In the genomic region with DNA sequence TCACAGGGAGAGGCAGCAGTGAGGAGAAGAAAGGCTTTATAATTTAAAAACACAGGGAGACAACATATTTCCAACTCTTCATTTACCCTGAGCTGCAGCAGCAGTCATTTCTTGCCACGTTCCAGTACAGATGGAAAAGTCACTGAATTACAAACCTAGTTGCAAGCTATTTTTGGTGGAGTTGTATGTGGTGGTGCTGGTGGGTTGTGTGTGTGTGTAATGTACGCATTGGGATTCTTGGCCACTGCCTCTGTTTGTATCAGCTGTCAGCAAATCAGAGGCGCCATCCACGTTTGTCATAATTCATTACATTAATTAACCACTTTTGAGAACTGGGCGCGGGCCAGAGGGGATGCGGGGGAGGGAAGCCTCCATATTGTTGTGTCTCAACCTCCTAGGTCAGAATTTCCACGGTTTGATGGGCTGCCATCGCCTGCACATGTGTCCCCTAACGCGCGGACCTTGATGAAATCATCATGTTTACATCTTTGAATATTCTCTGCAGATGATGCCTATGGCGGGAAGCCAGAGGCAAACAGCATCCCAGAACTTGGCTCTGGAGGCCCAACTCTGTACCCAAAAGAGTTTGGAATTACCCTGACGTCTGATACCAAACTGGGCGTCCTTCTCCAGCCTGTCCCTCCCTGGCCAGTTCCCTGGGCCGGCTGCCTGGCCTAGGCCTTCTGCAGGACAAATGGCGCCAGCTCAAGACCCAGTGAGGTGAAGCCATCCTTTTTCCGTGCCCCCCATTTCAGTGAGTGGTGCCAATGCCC, we compare ENCODE assay signal across 23 cellular contexts. TPM values are rescaled to one million over a fixed set of nuclear protein-coding genes. Genes with fewer than 3 reads are reported as not detected.
DNase-seq lines count a peak whose midpoint lies in the region; ATAC-seq and TF ChIP-seq lines count a peak whose summit lies in the region.
"Had no signal": no experiment of that assay in that cellular context is flagged by ENCODE, and none has a peak within 500 bp of the region (broad histone marks: within the 10 kb centered on the region; RNA-seq: fewer than 3 reads in every experiment).

No MANE protein-coding gene starts in this region.

- peak overlapping the region; percentile 47 for H2AK9ac ChIP-seq in IMR-90 (replicated peaks; ENCODE audit: low read depth, low read length, poor library complexity)

- H3K14ac ChIP-seq in IMR-90 (replicated peaks; ENCODE audit: low read depth, low read length) = no peak overlapping the region

- intact Hi-C loops in IMR-90 (cut with micrococcal nuclease) (no loop called here), heart right ventricle (cut with DNase I) (loop anchor here in 1 of 10 donors (10.0 kb wide), 1 partner anchor 49 kb away; no protein-coding TSS in a partner anchor)
- intact Hi-C loops in activated T-helper 1 cell treated with anti-CD3 and anti-CD28 coated beads, Interleukin-12 subunit alpha, Interleukin-12 subunit beta, Interleukin-2, Interleukin-4 antibody, amounts not matched to agents 30 ng/mL and 10 ng/mL and 1 ng/mL, durations not matched to agents 14 hours and 24 hours and 36 hours (cut with micrococcal nuclease) = no loop called here
- intact Hi-C loops in CD8-positive, alpha-beta T cell (cut with DNase I, micrococcal nuclease) = no loop called here

- no peaks in the 10 kb centered on the region for H3K79me1 ChIP-seq in IMR-90 (ENCODE audit: low read depth in 1 of 2, low read length in 2 of 2)

- no peak overlapping the region for H3K4ac ChIP-seq in IMR-90 (ENCODE audit: low read depth, low read length)

- ATAC-seq in IMR-90 (ENCODE audit: low read depth) (peak; percentile 54), heart right ventricle (peak in 7 of 8 donors; percentile 19 to 91 (median 67)), HG02759 (IDR thresholded peaks at IDR 0.05; ENCODE audit: unreplicated experiment) (no peak)
- no peak for ATAC-seq in CD8-positive, alpha-beta T cell
- ATAC-seq: HCT116 had no signal

- no peak overlapping the region for H3K23ac ChIP-seq in IMR-90 (ENCODE audit: low read depth, low read length)

- TF ChIP-seq CTCF in IMR-90 (conservative IDR thresholded peaks at IDR 0.05; ENCODE audit: low read depth, low read length) (no peak), heart right ventricle (IDR thresholded peaks at IDR 0.05) (no peak)
- TF ChIP-seq CTCF in CD8-positive, alpha-beta T cell (IDR thresholded peaks at IDR 0.05) = no peak

- H3K36me3 ChIP-seq in IMR-90 (ENCODE audit: control insufficient read depth, insufficient read depth, low read length) = no peaks in the 10 kb centered on the region
- no peaks in the 10 kb centered on the region for H3K36me3 ChIP-seq in heart right ventricle
- H3K36me3 ChIP-seq in CD8-positive, alpha-beta T cell (ENCODE audit: insufficient read depth, low read length) = no peaks in the 10 kb centered on the region

- dilution Hi-C loops in IMR-90 (cut with HindIII; ENCODE audit: low sequenced_read_pairs, unreplicated experiment) = no loop called here

- no TSS peak for BruUV-seq in IMR-90 (replicated peaks; lab: Mats Ljungman, UMichigan)

- peak; percentile 24 for DNase-seq in NCI-H748 (lab: John Stamatoyannopoulos, UW; ENCODE audit: unreplicated experiment)
- no peak for DNase-seq in NCI-H748 treated with DMSO at 0.1 percent for 48 hours (lab: John Stamatoyannopoulos, UW)
- DNase-seq in IMR-90 = peak; percentile 21
- DNase-seq in NCI-H69 (lab: John Stamatoyannopoulos, UW) = peak; percentile 53
- no peak for DNase-seq in heart right ventricle
- no peak for DNase-seq in activated T-helper 1 cell treated with anti-CD3 and anti-CD28 coated beads, Interleukin-12 subunit alpha, Interleukin-12 subunit beta, Interleukin-2, Interleukin-4 antibody, amounts not matched to agents 30 ng/mL and 10 ng/mL and 1 ng/mL, durations not matched to agents 14 hours and 24 hours and 36 hours (ENCODE audit: low spot score)
- DNase-seq in CD8-positive, alpha-beta T cell = no peak
- DNase-seq: DMS53, Kasumi-1, NCI-H1092 treated with DMSO at 0.1 percent for 48 hours, NCI-H146, NCI-H2029 treated with DMSO at 0.1 percent for 48 hours, NCI-H526 treated with DMSO at 0.1 percent for 48 hours, PC-9, SK-N-SH had no signal

- POLR2A ChIA-PET in IMR-90 (lab: Charles Lee; ENCODE audit: unreplicated experiment) = no interaction called here
- POLR2A ChIA-PET in CD8-positive, alpha-beta T cell (lab: Charles Lee) = no interaction called here

- no peak overlapping the region for H4K91ac ChIP-seq in IMR-90 (ENCODE audit: insufficient read depth, low read depth, low read length)

- no peak for TF ChIP-seq POLR2A in IMR-90 (IDR thresholded peaks at IDR 0.05; ENCODE audit: low read depth, low read length)

- no peak overlapping the region for H2BK120ac ChIP-seq in IMR-90 (ENCODE audit: low read depth, low read length)

- no peaks in the 10 kb centered on the region for H3K9me3 Mint-ChIP-seq in activated T-helper 1 cell treated with anti-CD3 and anti-CD28 coated beads, Interleukin-12 subunit alpha, Interleukin-12 subunit beta, Interleukin-2, Interleukin-4 antibody, amounts not matched to agents 30 ng/mL and 10 ng/mL and 1 ng/mL, durations not matched to agents 14 hours and 24 hours and 36 hours
- no peaks in the 10 kb centered on the region for H3K9me3 Mint-ChIP-seq in CD8-positive, alpha-beta T cell

- no peak overlapping the region for H4K8ac ChIP-seq in IMR-90 (ENCODE audit: low read depth in 2 of 2, low read length in 2 of 2)

- no peak overlapping the region for H3K56ac ChIP-seq in IMR-90 (ENCODE audit: extremely low read depth, insufficient read depth, low read length)

- no peak for TF ChIP-seq RAD21 in IMR-90 (IDR thresholded peaks at IDR 0.05; ENCODE audit: low read length)

- H3K18ac ChIP-seq in IMR-90 (ENCODE audit: low read depth, low read length) = no peak overlapping the region

- H3K9me3 ChIP-seq in IMR-90 (ENCODE audit: control insufficient read depth, insufficient read depth, low read length) (peaks cover 2% of the 10 kb centered on the region; the same call in 1 of the 2 replicates), heart right ventricle (peaks cover 0 to 11% (median 0%) of the 10 kb centered on the region in 11 donors)
- H3K9me3 ChIP-seq in CD8-positive, alpha-beta T cell (ENCODE audit: low read length) = no peaks in the 10 kb centered on the region
- H3K9me3 ChIP-seq: SK-N-SH had no signal

- no peak overlapping the region for H3K4me3 ChIP-seq in IMR-90 (ENCODE audit: insufficient read depth, low read depth, low read length)
- no peak overlapping the region for H3K4me3 ChIP-seq in heart right ventricle
- no peak overlapping the region for H3K4me3 ChIP-seq in CD8-positive, alpha-beta T cell (ENCODE audit: low read depth, low read length)
- H3K4me3 ChIP-seq: PC-9 had no signal

- H3K4me3 Mint-ChIP-seq in activated T-helper 1 cell treated with anti-CD3 and anti-CD28 coated beads, Interleukin-12 subunit alpha, Interleukin-12 subunit beta, Interleukin-2, Interleukin-4 antibody, amounts not matched to agents 30 ng/mL and 10 ng/mL and 1 ng/mL, durations not matched to agents 14 hours and 24 hours and 36 hours = no peak overlapping the region
- no peak overlapping the region for H3K4me3 Mint-ChIP-seq in CD8-positive, alpha-beta T cell

- peak overlapping the region; percentile 38 for H2AFZ ChIP-seq in IMR-90 (replicated peaks; ENCODE audit: low read length, poor library complexity)
- H2AFZ ChIP-seq: PC-9 had no signal

- H3K27me3 ChIP-seq in IMR-90 (ENCODE audit: control insufficient read depth, insufficient read depth, low read length) (peaks cover 14% of the 10 kb centered on the region), heart right ventricle (no peaks in the 10 kb centered on the region)
- no peaks in the 10 kb centered on the region for H3K27me3 ChIP-seq in CD8-positive, alpha-beta T cell (ENCODE audit: insufficient read depth, low read length)

- H3K27ac ChIP-seq in IMR-90 (ENCODE audit: insufficient read depth, low read length) = no peak overlapping the region
- peak overlapping the region in 3 of 10 donors; percentile 13 to 34 (median 14) for H3K27ac ChIP-seq in heart right ventricle
- H3K27ac ChIP-seq in CD8-positive, alpha-beta T cell (ENCODE audit: low read depth, low read length) = no peak overlapping the region
- H3K27ac ChIP-seq: 22Rv1, PC-9, RWPE1 had no signal

- in situ Hi-C loops in IMR-90 (cut with MboI; ENCODE audit: low sequenced_read_pairs) = no loop called here

- no peak overlapping the region for H2BK5ac ChIP-seq in IMR-90 (ENCODE audit: low read depth, low read length, poor library complexity, severe bottlenecking)

- H3K4me1 Mint-ChIP-seq in activated T-helper 1 cell treated with anti-CD3 and anti-CD28 coated beads, Interleukin-12 subunit alpha, Interleukin-12 subunit beta, Interleukin-2, Interleukin-4 antibody, amounts not matched to agents 30 ng/mL and 10 ng/mL and 1 ng/mL, durations not matched to agents 14 hours and 24 hours and 36 hours (ENCODE audit: low read depth) = no peaks in the 10 kb centered on the region
- H3K4me1 Mint-ChIP-seq in CD8-positive, alpha-beta T cell (ENCODE audit: low read depth) = peaks cover under 1% of the 10 kb centered on the region

- H2BK15ac ChIP-seq in IMR-90 (ENCODE audit: low read depth, low read length) = no peak overlapping the region

- H2AK5ac ChIP-seq in IMR-90 (ENCODE audit: low read depth, low read length) = no peak overlapping the region

- 19% methylated on average over 10 of the region's 18 CpGs; no CpG with 5 or more reads in 1 of the 2 experiments for WGBS in IMR-90 (ENCODE audit: extremely low coverage in 2 of 2, insufficient read length in 1 of 2), 2 experiments
- WGBS in heart right ventricle, 2 donors = 45 to 65% methylated on average over 18 of the region's 18 CpGs

- H3K36me3 Mint-ChIP-seq in activated T-helper 1 cell treated with anti-CD3 and anti-CD28 coated beads, Interleukin-12 subunit alpha, Interleukin-12 subunit beta, Interleukin-2, Interleukin-4 antibody, amounts not matched to agents 30 ng/mL and 10 ng/mL and 1 ng/mL, durations not matched to agents 14 hours and 24 hours and 36 hours (ENCODE audit: low read depth) = no peaks in the 10 kb centered on the region
- no peaks in the 10 kb centered on the region for H3K36me3 Mint-ChIP-seq in CD8-positive, alpha-beta T cell

- H2BK20ac ChIP-seq in IMR-90 (ENCODE audit: low read depth, low read length) = no peak overlapping the region

- no peaks in the 10 kb centered on the region for H3K9me1 ChIP-seq in IMR-90 (ENCODE audit: insufficient read depth, low read length)

- H4K20me1 ChIP-seq in IMR-90 (ENCODE audit: insufficient read depth, low read length) = no peaks in the 10 kb centered on the region

- H3K27ac Mint-ChIP-seq in activated T-helper 1 cell treated with anti-CD3 and anti-CD28 coated beads, Interleukin-12 subunit alpha, Interleukin-12 subunit beta, Interleukin-2, Interleukin-4 antibody, amounts not matched to agents 30 ng/mL and 10 ng/mL and 1 ng/mL, durations not matched to agents 14 hours and 24 hours and 36 hours = no peak overlapping the region
- H3K27ac Mint-ChIP-seq in CD8-positive, alpha-beta T cell = no peak overlapping the region

- CTCF ChIA-PET in IMR-90 (lab: Yijun Ruan, JAX) = interaction anchor here (1.1 kb wide), 1 partner anchor 9 kb away, joined by 5 read pairs; no protein-coding TSS in a partner anchor
- CTCF ChIA-PET in CD8-positive, alpha-beta T cell (lab: Charles Lee) = no interaction called here

- H3K27me3 Mint-ChIP-seq in activated T-helper 1 cell treated with anti-CD3 and anti-CD28 coated beads, Interleukin-12 subunit alpha, Interleukin-12 subunit beta, Interleukin-2, Interleukin-4 antibody, amounts not matched to agents 30 ng/mL and 10 ng/mL and 1 ng/mL, durations not matched to agents 14 hours and 24 hours and 36 hours (ENCODE audit: insufficient read depth) = peaks cover 3% of the 10 kb centered on the region
- H3K27me3 Mint-ChIP-seq in CD8-positive, alpha-beta T cell (ENCODE audit: low read depth) = peaks cover 5% of the 10 kb centered on the region

- H3K9ac ChIP-seq in IMR-90 (ENCODE audit: low read depth, low read length) = no peak overlapping the region
- H3K9ac ChIP-seq: SK-N-SH had no signal

- H3K4me1 ChIP-seq in IMR-90 (ENCODE audit: control insufficient read depth, insufficient read depth, low read length) (peaks cover 2% of the 10 kb centered on the region; the same call in 1 of the 2 replicates), heart right ventricle (peaks cover 0 to 14% (median 5%) of the 10 kb centered on the region in 9 donors)
- H3K4me1 ChIP-seq in CD8-positive, alpha-beta T cell (ENCODE audit: insufficient read depth, low read length) = peaks cover 6% of the 10 kb centered on the region

- H4K5ac ChIP-seq in IMR-90 (ENCODE audit: low read depth, low read length) = no peak overlapping the region

- H3K4me2 ChIP-seq in IMR-90 (ENCODE audit: low read depth, low read length) = no peak overlapping the region; the same call in 1 of the 2 replicates
- H3K4me2 ChIP-seq: PC-9, SK-N-SH had no signal

RNA-seq across cellular contexts. Expression of a gene that starts 54.8 kb away (rescaled TPM):
- total RNA-seq in IMR-90 (2012; rRNA removed) = under 0.01 TPM in 1 of 2 replicates, not detected in the other
- 0.15 and 0.22 TPM in 2 replicates for polyA plus RNA-seq in IMR-90 (2012; rRNA removed)
- polyA plus RNA-seq in IMR-90 (2012; cell fraction: cytosol; rRNA removed) = 0.11 TPM in 1 of 2 replicates, not detected in the other
- 0.65 and 0.67 TPM in 2 replicates for polyA plus RNA-seq in IMR-90 (2012; cell fraction: nucleus; rRNA removed; ENCODE audit: low replicate concordance)
- 10 to 100 TPM in 8 of 10 donors, 1 to 10 TPM in 2; 2.5 to 39.2 (median 19.2) TPM for total RNA-seq in heart right ventricle
- polyA plus RNA-seq in heart right ventricle = 1 to 10 TPM; 1.7 to 4.1 TPM
- total RNA-seq in activated T-helper 1 cell treated with anti-CD3 and anti-CD28 coated beads, Interleukin-12 subunit alpha, Interleukin-12 subunit beta, Interleukin-2, Interleukin-4 antibody, amounts not matched to agents 30 ng/mL and 10 ng/mL and 1 ng/mL, durations not matched to agents 14 hours and 24 hours and 36 hours = 0.17 and 0.21 TPM in 2 replicates
- total RNA-seq in CD8-positive, alpha-beta T cell = under 1 TPM; 0.57 to 0.83 TPM
- total RNA-seq: H4, M059J, NCI-H460 had no signal
- polyA plus RNA-seq: BJ had no signal

Comparison
In these comparisons a context has a peak if more than half of its experiments do, and no peak if none do; other contexts are left out.
1. DNase-seq: peak in NCI-H748 (single experiment), IMR-90 (single experiment) and NCI-H69 (single experiment); none in NCI-H748 treated with DMSO at 0.1 percent for 48 hours (single experiment), heart right ventricle (0 of 2), activated T-helper 1 cell treated with anti-CD3 and anti-CD28 coated beads, Interleukin-12 subunit alpha, Interleukin-12 subunit beta, Interleukin-2, Interleukin-4 antibody, amounts not matched to agents 30 ng/mL and 10 ng/mL and 1 ng/mL, durations not matched to agents 14 hours and 24 hours and 36 hours (single experiment) and CD8-positive, alpha-beta T cell (0 of 7).
2. ATAC-seq: peak in IMR-90 (single experiment) and heart right ventricle (7 of 8); none in HG02759 (single experiment) and CD8-positive, alpha-beta T cell (single experiment).